10 cellular contexts compared by ENCODE assay signal in genomic region chr11:554428-554823, GRCh38. TPM values are rescaled to one million over a fixed set of nuclear protein-coding genes. Genes with fewer than 3 reads are reported as not detected.
DNase-seq lines count a peak whose midpoint lies in the region; ATAC-seq and TF ChIP-seq lines count a peak whose summit lies in the region.
"Had no signal": no experiment of that assay in that cellular context is flagged by ENCODE, and none has a peak within 500 bp of the region (broad histone marks: within the 10 kb centered on the region; RNA-seq: fewer than 3 reads in every experiment).

No MANE protein-coding gene starts in this region.

- peak; percentile 46 for DNase-seq in NCI-H146 (lab: John Stamatoyannopoulos, UW)
- DNase-seq in NCI-H146 treated with DMSO at 0.1 percent for 48 hours (lab: John Stamatoyannopoulos, UW; ENCODE audit: unreplicated experiment): no peak
- no peak for DNase-seq in SK-N-SH
- DNase-seq in iPS DF 6.9 (ENCODE audit: low read depth, low spot score): no peak
- DNase-seq in spleen: no peak
- no peak for DNase-seq in stimulated activated CD4-positive, alpha-beta T cell treated with anti-CD3 and anti-CD28 coated beads, Interleukin-4, amount 100 ng/mL, for 4 hours
- DNase-seq in anterior cingulate cortex (lab: John Stamatoyannopoulos, UW): no peak
- DNase-seq: NCI-H524 treated with DMSO at 0.1 percent for 48 hours had no signal

- POLR2A ChIA-PET in SK-N-SH (lab: Yijun Ruan, JAX): interaction anchor here (0.8 kb wide), 1 partner anchor 18 kb away, joined by 4 read pairs; no protein-coding TSS in a partner anchor

- no peaks in the 10 kb centered on the region for H3K9me3 ChIP-seq in SK-N-SH
- no peaks in the 10 kb centered on the region for H3K9me3 ChIP-seq in iPS DF 6.9 (ENCODE audit: control insufficient read depth, insufficient read depth, low read length)
- no peaks in the 10 kb centered on the region for H3K9me3 ChIP-seq in spleen

- no peak for ATAC-seq in GM21825 (IDR thresholded peaks at IDR 0.05; ENCODE audit: unreplicated experiment)

- no peak for TF ChIP-seq CTCF in SK-N-SH (IDR thresholded peaks at IDR 0.05)
- TF ChIP-seq CTCF in spleen (IDR thresholded peaks at IDR 0.05 in 8 of 11, conservative IDR thresholded peaks at IDR 0.05 in 3 of 11): no peak

- H4K20me1 ChIP-seq in SK-N-SH (ENCODE audit: insufficient read depth): no peaks in the 10 kb centered on the region

- H3K27ac ChIP-seq in SK-N-SH (ENCODE audit: low read depth in 2 of 2, low read length in 1 of 2) (no peak overlapping the region), iPS DF 6.9 (ENCODE audit: low read length) (no peak overlapping the region), spleen (peak overlapping the region in 1 of 8 donors; percentile 31)

- 10% methylated on average over 2 of the region's 21 CpGs for WGBS in SK-N-SH (ENCODE audit: low lambda C conversion rate)
- no CpG with 5 or more reads among the region's 21 CpGs for WGBS in iPS DF 6.9 (ENCODE audit: insufficient coverage, insufficient read length)
- 18 to 57% (median 37%) methylated on average over 11 to 21 of the region's 21 CpGs for WGBS in spleen, 5 donors

- no peaks in the 10 kb centered on the region for H3K79me2 ChIP-seq in SK-N-SH (ENCODE audit: insufficient read depth)

- peak overlapping the region in 1 of 2 experiments; percentile 19; a peak in 2 of 4 replicates for H3K4me3 ChIP-seq in SK-N-SH (ENCODE audit: low read depth in 2 of 2, low read length in 1 of 2)
- H3K4me3 ChIP-seq in iPS DF 6.9 (ENCODE audit: low read length): peak overlapping the region; percentile 21; the same call in 1 of the 2 replicates
- peak overlapping the region in 7 of 8 donors; percentile 26 to 73 (median 39) for H3K4me3 ChIP-seq in spleen

- H3K9ac ChIP-seq in SK-N-SH: no peak overlapping the region

- TF ChIP-seq EP300 in SK-N-SH (IDR thresholded peaks at IDR 0.05; ENCODE audit: borderline replicate concordance in 1 of 2, low read depth in 1 of 2, low read length in 1 of 2): no peak

- intact Hi-C loops in spleen (cut with DNase I; ENCODE audit: low total_unique reads): loop anchor here (10.0 kb wide), 1 partner anchor 170 kb away; no protein-coding TSS in a partner anchor

- no peaks in the 10 kb centered on the region for H3F3A ChIP-seq in SK-N-SH (replicated peaks; ENCODE audit: insufficient read depth)

- no peaks in the 10 kb centered on the region for H3K9me2 ChIP-seq in SK-N-SH

- no peak overlapping the region for H2AFZ ChIP-seq in SK-N-SH (ENCODE audit: low read depth)

- no peak for TF ChIP-seq RAD21 in SK-N-SH (IDR thresholded peaks at IDR 0.05; ENCODE audit: low read length)

- no peak for TF ChIP-seq POLR2A in spleen (IDR thresholded peaks at IDR 0.05)

- CTCF ChIA-PET in SK-N-SH (lab: Yijun Ruan, JAX): interaction anchor here (0.6 to 3.6 kb wide), 37 partner anchors 9 to 833 kb away, joined by 3 to 41 read pairs (median 4); no protein-coding TSS in a partner anchor

- no peaks in the 10 kb centered on the region for H3K36me3 ChIP-seq in SK-N-SH (replicated peaks in 1 of 2; ENCODE audit: control insufficient read depth in 1 of 2, insufficient read depth in 2 of 2, low read length in 1 of 2)
- H3K36me3 ChIP-seq in iPS DF 6.9 (ENCODE audit: control insufficient read depth, insufficient read depth, low read length): no peaks in the 10 kb centered on the region
- H3K36me3 ChIP-seq in spleen: peaks cover 0 to 6% (median 0%) of the 10 kb centered on the region in 6 donors

- H3K27me3 ChIP-seq in SK-N-SH (ENCODE audit: insufficient read depth): peaks cover 11% of the 10 kb centered on the region
- H3K27me3 ChIP-seq in iPS DF 6.9 (ENCODE audit: control insufficient read depth, insufficient read depth, low read length): peaks cover 13% of the 10 kb centered on the region; the same call in 1 of the 2 replicates
- peaks cover 2 to 70% (median 37%) of the 10 kb centered on the region in 7 donors for H3K27me3 ChIP-seq in spleen (replicated peaks in 1 of 7)

- H3K4me2 ChIP-seq in SK-N-SH: peak overlapping the region; percentile 72; the same call in 1 of the 2 replicates

- H3K4me1 ChIP-seq in SK-N-SH (ENCODE audit: control insufficient read depth in 1 of 2, insufficient read depth in 2 of 2, low read depth in 1 of 2, low read length in 1 of 2) (peaks cover 0 to 19% of the 10 kb centered on the region in 2 experiments; a peak in 1 of 4 replicates), iPS DF 6.9 (ENCODE audit: control insufficient read depth, insufficient read depth, low read length) (peaks cover 8% of the 10 kb centered on the region), spleen (peaks cover 5 to 43% (median 26%) of the 10 kb centered on the region in 6 donors)

TF ChIP-seq in SK-N-SH, 30 proteins besides CTCF, POLR2A, EP300 and RAD21:
- TF ChIP-seq MXI1 (IDR thresholded peaks at IDR 0.05; ENCODE audit: low read depth, low read length): no peak
- TF ChIP-seq USF2 (IDR thresholded peaks at IDR 0.05; ENCODE audit: borderline replicate concordance, low read depth, low read length): no peak
- no peak for TF ChIP-seq GATA2 (CRISPR knock-in tag; IDR thresholded peaks at IDR 0.05)
- TF ChIP-seq TCF12 (IDR thresholded peaks at IDR 0.05): no peak
- TF ChIP-seq USF1 (IDR thresholded peaks at IDR 0.05; ENCODE audit: borderline replicate concordance, low read depth): no peak
TF ChIP-seq in SK-N-SH: peak in this region for 0.

RNA-seq across cellular contexts. Expression of gene LMNTD2, which starts 6.1 kb away (rescaled TPM):
- polyA plus RNA-seq in SK-N-SH (2012; rRNA removed) (2.4 and 2.6 TPM in 2 replicates), spleen (1 to 10 TPM; 5.0 to 8.3 (median 5.1) TPM)
- 0.60 and 1.3 TPM in 2 replicates for polyA plus RNA-seq in SK-N-SH (2012; cell fraction: cytosol; rRNA removed)
- 30.2 and 47.4 TPM in 2 replicates for polyA plus RNA-seq in SK-N-SH (2012; cell fraction: nucleus; rRNA removed)
- total RNA-seq in spleen: 10 to 100 TPM in 1 of 7 donors, 1 to 10 TPM in 6; 3.9 to 10.1 (median 6.3) TPM

RNA-seq across cellular contexts. Expression of gene RASSF7, which starts 6.3 kb away (rescaled TPM):
- polyA plus RNA-seq in SK-N-SH (2012; rRNA removed): 19.8 and 24.0 TPM in 2 replicates
- polyA plus RNA-seq in SK-N-SH (2012; cell fraction: cytosol; rRNA removed): 8.2 and 11.7 TPM in 2 replicates
- polyA plus RNA-seq in SK-N-SH (2012; cell fraction: nucleus; rRNA removed): 105 and 144 TPM in 2 replicates
- total RNA-seq in spleen: 10 to 100 TPM in 6 of 7 donors, 1 to 10 TPM in 1; 8.3 to 39.6 (median 20.4) TPM
- polyA plus RNA-seq in spleen: 10 to 100 TPM; 29.7 to 34.5 (median 30.7) TPM

RNA-seq across cellular contexts. Expression of gene LRRC56, which starts 17.1 kb away (rescaled TPM):
- polyA plus RNA-seq in SK-N-SH (2012; rRNA removed): 1.2 and 1.4 TPM in 2 replicates
- 0.30 and 0.52 TPM in 2 replicates for polyA plus RNA-seq in SK-N-SH (2012; cell fraction: cytosol; rRNA removed)
- 5.4 and 6.2 TPM in 2 replicates for polyA plus RNA-seq in SK-N-SH (2012; cell fraction: nucleus; rRNA removed)
- total RNA-seq in spleen: 1 to 10 TPM; 1.0 to 3.3 (median 2.2) TPM
- 1 to 10 TPM; 2.2 to 4.6 (median 4.1) TPM for polyA plus RNA-seq in spleen
- total RNA-seq: A172 had no signal

RNA-seq across cellular contexts. Expression of gene HRAS, which starts 19.1 kb away (rescaled TPM):
- polyA plus RNA-seq in SK-N-SH (2012; rRNA removed): 138 and 217 TPM in 2 replicates
- polyA plus RNA-seq in SK-N-SH (2012; cell fraction: cytosol; rRNA removed): 95.3 and 125 TPM in 2 replicates
- polyA plus RNA-seq in SK-N-SH (2012; cell fraction: nucleus; rRNA removed): 189 and 285 TPM in 2 replicates
- 10 to 100 TPM; 16.6 to 33.6 (median 30.3) TPM for total RNA-seq in spleen
- 10 to 100 TPM; 70.0 to 90.9 (median 90.7) TPM for polyA plus RNA-seq in spleen

RNA-seq across cellular contexts. Expression of gene PHRF1, which starts 21.8 kb away (rescaled TPM):
- 18.8 and 22.7 TPM in 2 replicates for polyA plus RNA-seq in SK-N-SH (2012; rRNA removed)
- 9.2 and 13.1 TPM in 2 replicates for polyA plus RNA-seq in SK-N-SH (2012; cell fraction: cytosol; rRNA removed)
- 42.5 and 52.9 TPM in 2 replicates for polyA plus RNA-seq in SK-N-SH (2012; cell fraction: nucleus; rRNA removed)
- total RNA-seq in spleen: 10 to 100 TPM; 24.2 to 41.5 (median 33.2) TPM
- 10 to 100 TPM in 1 of 3 donors, 1 to 10 TPM in 2; 7.3 to 27.6 (median 8.4) TPM for polyA plus RNA-seq in spleen
